8 cellular contexts compared by ENCODE assay signal in genomic region chr3:142828703-142829304, GRCh38.
A peak's percentile ranks its signal among the peaks of the same experiment; 100 is the strongest.
DNase-seq lines count a peak whose midpoint lies in the region; ATAC-seq and TF ChIP-seq lines count a peak whose summit lies in the region.

No MANE protein-coding gene starts in this region.

- DNase-seq in AG08396 (ENCODE audit: low spot score) (peak; percentile 77), NCI-H187 treated with DMSO at 0.1 percent for 48 hours (lab: John Stamatoyannopoulos, UW) (peak; percentile 13), T-helper 2 cell (peak in 4 of 5 experiments; percentile 11 to 70 (median 42)), astrocyte of the spinal cord (ENCODE audit: low read depth, low spot score) (peak; percentile 81), iPS DF 19.7 (ENCODE audit: low read depth, low spot score) (peak; percentile 47), smooth muscle cell of the brain vasculature (ENCODE audit: low read depth, low spot score) (peak; percentile 64)

- ATAC-seq in GM18861 (IDR thresholded peaks at IDR 0.05; ENCODE audit: unreplicated experiment) (peak; percentile 98), HG03039 (IDR thresholded peaks at IDR 0.05; ENCODE audit: unreplicated experiment) (peak; percentile 98)

- TF ChIP-seq CTCF in astrocyte of the spinal cord (IDR thresholded peaks at IDR 0.05; ENCODE audit: low read depth, low read length) = peak; percentile 97

- no peak overlapping the region for H3K4me3 ChIP-seq in astrocyte of the spinal cord (ENCODE audit: low read depth, low read length)

- in situ Hi-C loops in astrocyte of the spinal cord (cut with HindIII; ENCODE audit: low sequenced_read_pairs) = loop anchor here (25.0 kb wide), 1 partner anchor 242 kb away; the partner anchor contains the start of genes ATR and PLS1

Comparison
In these comparisons a context has a peak if more than half of its experiments do, and no peak if none do; other contexts are left out.
1. DNase-seq: peak in every context shown above with its lines; median percentile 81 in astrocyte of the spinal cord; 77 in AG08396; 64 in smooth muscle cell of the brain vasculature; 47 in iPS DF 19.7; 42 in T-helper 2 cell; 13 in NCI-H187 treated with DMSO at 0.1 percent for 48 hours.